Comparison of ENCODE assay signal across 10 cellular contexts in genomic region chr2:96528680-96529375, GRCh38. TPM values are rescaled to one million over a fixed set of nuclear protein-coding genes. Genes with fewer than 3 reads are reported as not detected.
A peak's percentile ranks its signal among the peaks of the same experiment; 100 is the strongest.
DNase-seq lines count a peak whose midpoint lies in the region; ATAC-seq and TF ChIP-seq lines count a peak whose summit lies in the region.
"Had no signal": no experiment of that assay in that cellular context is flagged by ENCODE, and none has a peak within 500 bp of the region (broad histone marks: within the 10 kb centered on the region; RNA-seq: fewer than 3 reads in every experiment).

No MANE protein-coding gene starts in this region.

- no peaks in the 10 kb centered on the region for H3K79me2 ChIP-seq in SK-N-SH (ENCODE audit: insufficient read depth)

- TF ChIP-seq CTCF in adrenal gland (IDR thresholded peaks at IDR 0.05) (no peak), left lung (IDR thresholded peaks at IDR 0.05) (no peak), SK-N-SH (IDR thresholded peaks at IDR 0.05) (no peak)

- H3K4me1 ChIP-seq in adrenal gland (replicated peaks in 1 of 2) (peaks cover 3 to 33% of the 10 kb centered on the region in 2 donors), left lung (peaks cover 31 to 71% of the 10 kb centered on the region in 2 donors), SK-N-SH (ENCODE audit: control insufficient read depth in 1 of 2, insufficient read depth in 2 of 2, low read depth in 1 of 2, low read length in 1 of 2) (peaks cover 22 to 24% of the 10 kb centered on the region in 2 experiments; a peak in 3 of 4 replicates)

- TF ChIP-seq RAD21 in SK-N-SH (IDR thresholded peaks at IDR 0.05; ENCODE audit: low read length): no peak

- 83 to 87% (median 84%) methylated on average over 6 to 9 of the region's 9 CpGs for WGBS in adrenal gland, 4 donors
- 92% methylated on average over 5 of the region's 9 CpGs for WGBS in SK-N-SH (ENCODE audit: low lambda C conversion rate)

- ATAC-seq in left lung: no peak
- no peak for ATAC-seq in HG03469 (IDR thresholded peaks at IDR 0.05; ENCODE audit: unreplicated experiment)

- no peak for TF ChIP-seq POLR2A in adrenal gland (IDR thresholded peaks at IDR 0.05)

- no peaks in the 10 kb centered on the region for H3K27me3 ChIP-seq in adrenal gland
- no peaks in the 10 kb centered on the region for H3K27me3 ChIP-seq in left lung
- H3K27me3 ChIP-seq in SK-N-SH (ENCODE audit: insufficient read depth): no peaks in the 10 kb centered on the region

- DNase-seq in activated CD4-positive, alpha-beta T cell treated with anti-CD3 and anti-CD28 coated beads for 48 hours: peak; percentile 12
- DNase-seq in activated CD4-positive, alpha-beta T cell treated with anti-CD3 and anti-CD28 coated beads for 4 hours: no peak
- peak in 1 of 7 donors; percentile 17 for DNase-seq in adrenal gland
- peak in 1 of 2 donors; percentile 45 for DNase-seq in left lung
- DNase-seq in HuH-7.5 (ENCODE audit: low spot score): no peak
- DNase-seq in SK-N-SH: no peak
- DNase-seq: ACHN, cortex of kidney had no signal

- no peak overlapping the region for H3K4me2 ChIP-seq in SK-N-SH

- no peak overlapping the region for H2AFZ ChIP-seq in SK-N-SH (ENCODE audit: low read depth)

- no peak overlapping the region for H3K9ac ChIP-seq in SK-N-SH

- H3K27ac ChIP-seq in adrenal gland: peak overlapping the region in 4 of 5 donors; percentile 19 to 87 (median 72)
- H3K27ac ChIP-seq in left lung: peak overlapping the region; percentile 80 to 87
- peak overlapping the region; percentile 2 for H3K27ac ChIP-seq in temporal lobe (ENCODE audit: low read depth, low read length)
- no peak overlapping the region for H3K27ac ChIP-seq in SK-N-SH (ENCODE audit: low read depth in 2 of 2, low read length in 1 of 2)

- H3K9me3 ChIP-seq in adrenal gland (replicated peaks in 1 of 3) (no peaks in the 10 kb centered on the region), left lung (no peaks in the 10 kb centered on the region), SK-N-SH (no peaks in the 10 kb centered on the region)

- POLR2A ChIA-PET in SK-N-SH (lab: Yijun Ruan, JAX): no interaction called here

- peaks cover 7% of the 10 kb centered on the region for H3F3A ChIP-seq in SK-N-SH (replicated peaks; ENCODE audit: insufficient read depth)

- H3K4me3 ChIP-seq in adrenal gland (no peak overlapping the region), left lung (no peak overlapping the region), SK-N-SH (ENCODE audit: low read depth in 2 of 2, low read length in 1 of 2) (no peak overlapping the region)

- TF ChIP-seq EP300 in SK-N-SH (IDR thresholded peaks at IDR 0.05; ENCODE audit: borderline replicate concordance in 1 of 2, low read depth in 1 of 2, low read length in 1 of 2): no peak

- no peaks in the 10 kb centered on the region for H4K20me1 ChIP-seq in SK-N-SH (ENCODE audit: insufficient read depth)

- H3K36me3 ChIP-seq in adrenal gland (replicated peaks in 1 of 2): no peaks in the 10 kb centered on the region
- H3K36me3 ChIP-seq in left lung: no peaks in the 10 kb centered on the region
- no peaks in the 10 kb centered on the region for H3K36me3 ChIP-seq in SK-N-SH (replicated peaks in 1 of 2; ENCODE audit: control insufficient read depth in 1 of 2, insufficient read depth in 2 of 2, low read length in 1 of 2)

- intact Hi-C loops in adrenal gland (cut with DNase I) (no loop called here), left lung (cut with DNase I) (no loop called here)

- no peaks in the 10 kb centered on the region for H3K9me2 ChIP-seq in SK-N-SH

- CTCF ChIA-PET in SK-N-SH (lab: Yijun Ruan, JAX): interaction anchor here (1.0 to 4.1 kb wide), 5 partner anchors 10 to 272 kb away, joined by 3 to 29 read pairs (median 17); no protein-coding TSS in a partner anchor

TF ChIP-seq in SK-N-SH, 30 proteins besides CTCF, POLR2A, EP300 and RAD21:
- no peak for TF ChIP-seq YY1 (IDR thresholded peaks at IDR 0.05; ENCODE audit: low read depth)

RNA-seq across cellular contexts. Expression of gene ARID5A, which starts 7.7 kb away (rescaled TPM):
- total RNA-seq in adrenal gland: 10 to 100 TPM in 6 of 8 donors, 1 to 10 TPM in 2; 9.0 to 25.4 (median 14.3) TPM
- 10 to 100 TPM in 2 of 3 donors, 1 to 10 TPM in 1; 1.3 to 39.6 (median 26.1) TPM for polyA plus RNA-seq in adrenal gland
- total RNA-seq in left lung: 10 to 100 TPM; 17.4 to 30.9 TPM
- 2.2 TPM for total RNA-seq in temporal lobe
- polyA plus RNA-seq in SK-N-SH (2012; rRNA removed): 3.3 TPM in 2 replicates
- 2.0 and 2.3 TPM in 2 replicates for polyA plus RNA-seq in SK-N-SH (2012; cell fraction: cytosol; rRNA removed)
- 8.1 and 8.2 TPM in 2 replicates for polyA plus RNA-seq in SK-N-SH (2012; cell fraction: nucleus; rRNA removed)

RNA-seq across cellular contexts. Expression of gene NEURL3, which starts 23.7 kb away (rescaled TPM):
- total RNA-seq in adrenal gland (under 1 TPM in 1 of 8 donors, not detected in 7; 0.41 TPM), left lung (under 1 TPM; 0.18 to 0.23 TPM), temporal lobe (not detected)
- polyA plus RNA-seq in adrenal gland (under 1 TPM in 2 of 3 donors, not detected in 1; 0.03 to 0.24 TPM), SK-N-SH (2012; rRNA removed) (0.05 and 0.08 TPM in 2 replicates)
- 0.01 TPM in 1 of 2 replicates, not detected in the other for polyA plus RNA-seq in SK-N-SH (2012; cell fraction: cytosol; rRNA removed)
- polyA plus RNA-seq in SK-N-SH (2012; cell fraction: nucleus; rRNA removed): 0.04 TPM in 1 of 2 replicates, not detected in the other

Comparison
In these comparisons a context has a peak if more than half of its experiments do, and no peak if none do; other contexts are left out.
1. H3K27ac ChIP-seq: peak in adrenal gland (4 of 5), left lung (2 of 2) and temporal lobe (single experiment); none in SK-N-SH (0 of 2).